19 cellular contexts compared by ENCODE assay signal in the genomic region with DNA sequence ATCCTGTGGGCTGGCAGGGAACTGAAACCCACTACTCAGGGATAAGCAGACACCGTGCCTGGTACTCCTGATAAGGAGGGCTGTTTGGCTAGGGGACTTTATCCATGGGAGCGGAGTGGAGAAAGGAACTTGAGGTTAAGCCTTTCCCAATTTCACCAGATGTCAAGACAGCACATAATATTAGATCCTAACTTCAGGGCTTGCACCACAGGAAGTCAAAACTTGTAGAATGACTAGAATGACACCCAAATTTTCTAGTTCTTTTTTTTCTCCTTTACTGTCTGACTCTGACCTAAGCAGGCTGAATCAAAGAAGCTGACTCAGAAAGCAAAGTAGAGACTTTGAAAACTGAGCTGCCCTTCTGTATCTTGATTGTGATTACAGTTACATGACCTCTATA. TPM values are rescaled to one million over a fixed set of nuclear protein-coding genes. Genes with fewer than 3 reads are reported as not detected.
DNase-seq lines count a peak whose midpoint lies in the region; ATAC-seq, FAIRE-seq and TF ChIP-seq lines count a peak whose summit lies in the region.
"Had no signal": no experiment of that assay in that cellular context is flagged by ENCODE, and none has a peak within 500 bp of the region (broad histone marks: within the 10 kb centered on the region; RNA-seq: fewer than 3 reads in every experiment).

No MANE protein-coding gene starts in this region.

- no peak overlapping the region for H3K4me3 ChIP-seq in gastrocnemius medialis
- H3K4me3 ChIP-seq: hepatocyte, skin epidermis had no signal

- FAIRE-seq in GM12892 (lab: Jason Lieb, UNC) = no peak
- FAIRE-seq: GM18507, kidney, urothelium cell line had no signal

- H3K4me1 ChIP-seq in gastrocnemius medialis = no peaks in the 10 kb centered on the region

- ATAC-seq in Right ventricle myocardium superior (ENCODE audit: poor library complexity) = peak; percentile 23
- ATAC-seq in gastrocnemius medialis = no peak

- intact Hi-C loops in Right ventricle myocardium superior (cut with DNase I) = no loop called here
- intact Hi-C loops in cardiac septum (cut with DNase I) = no loop called here
- intact Hi-C loops in posterior cingulate gyrus (cut with DNase I) = loop anchor here (10.0 kb wide), 1 partner anchor 272 kb away; no protein-coding TSS in a partner anchor
- intact Hi-C loops in gastrocnemius medialis (cut with DNase I; ENCODE audit: low total_unique reads) = no loop called here

- no peak overlapping the region for H3K27ac ChIP-seq in gastrocnemius medialis
- H3K27ac ChIP-seq: hepatocyte, skin epidermis had no signal

- no peak for TF ChIP-seq CTCF in endothelial cell (IDR thresholded peaks at IDR 0.05; ENCODE audit: unreplicated experiment)
- TF ChIP-seq CTCF in gastrocnemius medialis (IDR thresholded peaks at IDR 0.05 in 4 of 5, conservative IDR thresholded peaks at IDR 0.05 in 1 of 5) = no peak

- no peak overlapping the region for H3K4me3 Mint-ChIP-seq in endothelial cell (ENCODE audit: unreplicated experiment)
- H3K4me3 Mint-ChIP-seq: activated naive CD8-positive, alpha-beta T cell; HFFc6; IgD-negative memory B cell had no signal

- H3K27me3 ChIP-seq in gastrocnemius medialis = no peaks in the 10 kb centered on the region
- H3K27me3 ChIP-seq: hepatocyte had no signal

- H3K27ac Mint-ChIP-seq in endothelial cell (ENCODE audit: unreplicated experiment) = peak overlapping the region; percentile 44
- H3K27ac Mint-ChIP-seq: activated naive CD8-positive, alpha-beta T cell; HFFc6; IgD-negative memory B cell had no signal

- H3K36me3 ChIP-seq in gastrocnemius medialis = no peaks in the 10 kb centered on the region

- DNase-seq in Right ventricle myocardium superior = no peak
- no peak for DNase-seq in cardiac septum (ENCODE audit: low spot score)
- peak; percentile 68 for DNase-seq in NOMO-1 treated with DMSO at 0.1 percent for 48 hours (lab: John Stamatoyannopoulos, UW; ENCODE audit: unreplicated experiment)
- peak; percentile 9 for DNase-seq in endothelial cell (ENCODE audit: low spot score)
- no peak for DNase-seq in NCI-H1092 treated with DMSO at 0.1 percent for 48 hours (lab: John Stamatoyannopoulos, UW)
- no peak for DNase-seq in GM12892 (ENCODE audit: insufficient read length)
- DNase-seq in posterior cingulate gyrus = no peak
- no peak for DNase-seq in gastrocnemius medialis
- DNase-seq: HFFc6; kidney; NCI-H1694 treated with DMSO at 0.1 percent for 48 hours; NCI-H446 treated with DMSO at 0.1 percent for 48 hours; stimulated activated naive CD4-positive, alpha-beta T cell treated with Interleukin-2 at 50 U/mL for 16 hours had no signal

- TF ChIP-seq POLR2A in GM12892 (IDR thresholded peaks at IDR 0.05; ENCODE audit: low read depth, low read length) (no peak), gastrocnemius medialis (IDR thresholded peaks at IDR 0.05) (no peak)

- H3K9me3 Mint-ChIP-seq in endothelial cell (ENCODE audit: unreplicated experiment) = no peaks in the 10 kb centered on the region
- H3K9me3 Mint-ChIP-seq: HFFc6, IgD-negative memory B cell had no signal

- in situ Hi-C loops in gastrocnemius medialis (cut with MboI; ENCODE audit: low sequenced_read_pairs in 4 of 4) = no loop called here

- no peaks in the 10 kb centered on the region for H3K9me3 ChIP-seq in gastrocnemius medialis

- H3K36me3 Mint-ChIP-seq in endothelial cell (ENCODE audit: low read depth, unreplicated experiment) = no peaks in the 10 kb centered on the region
- H3K36me3 Mint-ChIP-seq: activated naive CD8-positive, alpha-beta T cell; IgD-negative memory B cell had no signal

- H3K4me1 Mint-ChIP-seq in endothelial cell (ENCODE audit: unreplicated experiment) = peaks cover 31% of the 10 kb centered on the region

- peaks cover 2% of the 10 kb centered on the region for H3K27me3 Mint-ChIP-seq in endothelial cell (ENCODE audit: unreplicated experiment)

RNA-seq across cellular contexts. Expression of a gene that starts 7.1 kb away (rescaled TPM):
- total RNA-seq in Right ventricle myocardium superior = 15.1 TPM
- total RNA-seq in cardiac septum = 17.0 TPM
- total RNA-seq in endothelial cell (ENCODE audit: unreplicated experiment) = 31.1 TPM
- 12.3 TPM for polyA plus RNA-seq in GM12892 (2012; ENCODE audit: missing spikeins)
- 10 to 100 TPM; 13.7 to 27.0 (median 20.7) TPM for total RNA-seq in gastrocnemius medialis

RNA-seq across cellular contexts. Expression of a gene that starts 13.8 kb away (rescaled TPM):
- 27.6 TPM for total RNA-seq in Right ventricle myocardium superior
- total RNA-seq in cardiac septum = 29.5 TPM
- 86.2 TPM for total RNA-seq in endothelial cell (ENCODE audit: unreplicated experiment)
- 30.9 TPM for polyA plus RNA-seq in GM12892 (2012; ENCODE audit: missing spikeins)
- 10 to 100 TPM in 1 of 4 donors, 1 to 10 TPM in 3; 5.0 to 21.7 (median 7.3) TPM for total RNA-seq in gastrocnemius medialis

Comparison
In these comparisons a context has a peak if more than half of its experiments do, and no peak if none do; other contexts are left out.
1. DNase-seq: peak in NOMO-1 treated with DMSO at 0.1 percent for 48 hours (single experiment) and endothelial cell (single experiment); none in Right ventricle myocardium superior (single experiment), cardiac septum (single experiment), NCI-H1092 treated with DMSO at 0.1 percent for 48 hours (single experiment), GM12892 (single experiment), posterior cingulate gyrus (0 of 10) and gastrocnemius medialis (0 of 2).